In the genomic region with DNA sequence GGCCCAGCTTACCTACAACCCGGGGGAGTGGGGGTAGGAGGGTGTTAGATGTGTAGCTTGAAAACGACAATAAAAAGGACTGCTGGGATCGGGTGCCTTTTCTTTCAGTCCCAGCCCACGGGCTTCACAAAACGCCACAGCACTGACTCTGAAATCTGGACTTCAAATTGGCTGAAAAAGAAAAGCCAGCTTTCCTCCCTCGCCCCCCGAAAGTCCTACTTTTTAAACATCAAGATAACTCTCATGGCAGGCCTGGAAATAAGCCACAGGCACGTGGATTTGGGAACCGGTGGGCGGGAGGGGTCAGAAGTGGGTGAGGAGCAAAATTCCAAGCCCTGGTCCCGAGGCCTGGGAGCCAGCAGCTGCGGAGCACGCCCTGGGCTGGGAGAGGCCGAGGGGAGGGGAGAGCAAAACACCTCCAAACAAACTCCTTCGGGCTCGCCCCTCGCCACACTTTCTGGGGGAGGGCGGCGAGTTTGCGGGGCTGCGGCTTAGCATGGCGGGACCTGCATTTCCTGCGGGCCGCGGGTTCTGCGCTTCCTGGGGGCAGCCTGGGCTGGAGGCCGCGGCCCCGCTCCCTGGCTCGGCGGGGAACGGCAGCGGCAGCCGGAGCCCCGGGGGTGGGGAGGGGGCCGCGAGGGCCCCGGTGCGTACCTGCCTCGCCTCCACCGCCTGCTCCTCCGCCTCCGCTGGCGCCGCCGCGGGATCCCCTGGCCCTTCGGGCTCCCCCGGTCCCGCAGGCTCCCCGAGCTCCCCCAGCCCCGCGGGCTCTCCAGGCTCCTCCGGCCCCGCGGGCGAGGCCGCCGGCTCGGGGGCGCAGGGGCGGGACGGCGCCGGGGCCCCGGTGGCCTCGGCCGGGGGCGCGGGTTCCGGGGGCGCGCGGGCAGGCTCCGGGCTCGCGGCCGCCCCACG, we compare ENCODE assay signal across 6 cellular contexts. TPM values are rescaled to one million over a fixed set of nuclear protein-coding genes. Genes with fewer than 3 reads are reported as not detected.
A peak's percentile ranks its signal among the peaks of the same experiment; 100 is the strongest.
DNase-seq lines count a peak whose midpoint lies in the region; ATAC-seq lines count a peak whose summit lies in the region.
"Not testable (repeated sequence)": the region's sequence is repeated elsewhere in the genome, so short reads cannot be mapped to it uniquely, and the experiment has no call there.

No MANE protein-coding gene starts in this region.

- H3K36me3 ChIP-seq in BLaER1 treated with 17β-estradiol and CSF1 and Interleukin-3, amounts not matched to agents 10 nM and 100 nM: peaks cover 10 to 24% (median 19%) of the 10 kb centered on the region in 11 experiments; a peak in 19 of 22 replicates
- H3K36me3 ChIP-seq in endocrine pancreas (ENCODE audit: control insufficient read depth, insufficient read depth, low read length): not testable (repeated sequence)

- peaks cover 8 to 13% (median 9%) of the 10 kb centered on the region in 3 donors for H3K4me1 Mint-ChIP-seq in IgD-negative memory B cell
- peaks cover 41% of the 10 kb centered on the region for H3K4me1 Mint-ChIP-seq in activated CD8-positive, alpha-beta T cell treated with anti-CD3 and anti-CD28 coated beads, Interleukin-2, amount 10 ng/mL, durations not matched to agents 7 days and 5 days (ENCODE audit: low read depth)

- ATAC-seq in activated CD8-positive, alpha-beta T cell treated with anti-CD3 and anti-CD28 coated beads, Interleukin-2, amount 10 ng/mL, durations not matched to agents 7 days and 5 days: peak; percentile 28
- ATAC-seq in left lobe of liver: peak; percentile 43
- peak; percentile 63 for ATAC-seq in sciatic nerve

- peak; percentile 36 for DNase-seq in activated CD8-positive, alpha-beta T cell treated with anti-CD3 and anti-CD28 coated beads, Interleukin-2, amount 10 ng/mL, durations not matched to agents 7 days and 5 days
- DNase-seq in left lobe of liver (ENCODE audit: low spot score); sciatic nerve (ENCODE audit: low spot score): not testable (repeated sequence)

- peak overlapping the region; percentile 65 to 84 (median 70) for H3K4me3 Mint-ChIP-seq in IgD-negative memory B cell
- peak overlapping the region; percentile 64 for H3K4me3 Mint-ChIP-seq in activated CD8-positive, alpha-beta T cell treated with anti-CD3 and anti-CD28 coated beads, Interleukin-2, amount 10 ng/mL, durations not matched to agents 7 days and 5 days

- CTCF ChIA-PET in activated CD8-positive, alpha-beta T cell treated with anti-CD3 and anti-CD28 coated beads, Interleukin-2, amount 10 ng/mL, durations not matched to agents 7 days and 5 days (lab: Charles Lee): interaction anchor here (1.1 to 2.5 kb wide), 2 partner anchors 28 to 86 kb away, joined by 3 to 11 read pairs; no protein-coding TSS in a partner anchor

- H3K4me2 ChIP-seq in BLaER1 treated with 17β-estradiol and CSF1 and Interleukin-3, amounts not matched to agents 10 nM and 100 nM: peak overlapping the region; percentile 87 to 99 (median 95)

- peak overlapping the region in 10 of 11 experiments; percentile 49 to 82 (median 68); a peak in 18 of 22 replicates for H3K27ac ChIP-seq in BLaER1 treated with 17β-estradiol and CSF1 and Interleukin-3, amounts not matched to agents 10 nM and 100 nM

- H3K27me3 ChIP-seq in BLaER1 treated with 17β-estradiol and CSF1 and Interleukin-3, amounts not matched to agents 10 nM and 100 nM; endocrine pancreas (ENCODE audit: control insufficient read depth, insufficient read depth, low read length): not testable (repeated sequence)

- peaks cover 40 to 81% (median 65%) of the 10 kb centered on the region in 10 experiments for H3K4me1 ChIP-seq in BLaER1 treated with 17β-estradiol and CSF1 and Interleukin-3, amounts not matched to agents 10 nM and 100 nM
- not testable (repeated sequence) for H3K4me1 ChIP-seq in endocrine pancreas (ENCODE audit: control insufficient read depth, insufficient read depth, low read length)

- H3K9ac ChIP-seq in BLaER1 treated with 17β-estradiol and CSF1 and Interleukin-3, amounts not matched to agents 10 nM and 100 nM: peak overlapping the region; percentile 65 to 90 (median 82)
- peak overlapping the region; percentile 49 for H3K9ac ChIP-seq in endocrine pancreas (ENCODE audit: control insufficient read depth, insufficient read depth, low read length)

- POLR2A ChIA-PET in activated CD8-positive, alpha-beta T cell treated with anti-CD3 and anti-CD28 coated beads, Interleukin-2, amount 10 ng/mL, durations not matched to agents 7 days and 5 days (lab: Charles Lee): not testable (repeated sequence)

- H3K4me3 ChIP-seq in BLaER1 treated with 17β-estradiol and CSF1 and Interleukin-3, amounts not matched to agents 10 nM and 100 nM: peak overlapping the region; percentile 61 to 77 (median 70)
- peak overlapping the region; percentile 8 for H3K4me3 ChIP-seq in endocrine pancreas (ENCODE audit: control insufficient read depth, insufficient read depth, low read length)

- H3K27me3 Mint-ChIP-seq in IgD-negative memory B cell; activated CD8-positive, alpha-beta T cell treated with anti-CD3 and anti-CD28 coated beads, Interleukin-2, amount 10 ng/mL, durations not matched to agents 7 days and 5 days (ENCODE audit: low read depth): not testable (repeated sequence)

- H3K27ac Mint-ChIP-seq in IgD-negative memory B cell; activated CD8-positive, alpha-beta T cell treated with anti-CD3 and anti-CD28 coated beads, Interleukin-2, amount 10 ng/mL, durations not matched to agents 7 days and 5 days: not testable (repeated sequence)

- H4K20me1 ChIP-seq in BLaER1 treated with 17β-estradiol and CSF1 and Interleukin-3, amounts not matched to agents 10 nM and 100 nM: peaks cover 4 to 64% (median 28%) of the 10 kb centered on the region in 11 experiments; a peak in 19 of 22 replicates

- not testable (repeated sequence) for H3K36me3 Mint-ChIP-seq in IgD-negative memory B cell
- peaks cover 16% of the 10 kb centered on the region for H3K36me3 Mint-ChIP-seq in activated CD8-positive, alpha-beta T cell treated with anti-CD3 and anti-CD28 coated beads, Interleukin-2, amount 10 ng/mL, durations not matched to agents 7 days and 5 days (ENCODE audit: low read depth)

- H3K9me3 Mint-ChIP-seq in IgD-negative memory B cell; activated CD8-positive, alpha-beta T cell treated with anti-CD3 and anti-CD28 coated beads, Interleukin-2, amount 10 ng/mL, durations not matched to agents 7 days and 5 days (ENCODE audit: insufficient read depth): not testable (repeated sequence)

- not testable (repeated sequence) for H3K9me3 ChIP-seq in BLaER1 treated with 17β-estradiol and CSF1 and Interleukin-3, amounts not matched to agents 10 nM and 100 nM (replicated peaks in 1 of 11); endocrine pancreas (ENCODE audit: control insufficient read depth, low read length)

- intact Hi-C loops in sciatic nerve (cut with DNase I): not testable (repeated sequence)

RNA-seq across cellular contexts. Expression of a gene that starts 0.6 kb away (rescaled TPM):
- polyA plus RNA-seq in IgD-negative memory B cell: 2.7 TPM
- 10 to 100 TPM; 12.4 to 13.3 TPM for total RNA-seq in activated CD8-positive, alpha-beta T cell treated with anti-CD3 and anti-CD28 coated beads, Interleukin-2, amount 10 ng/mL, durations not matched to agents 7 days and 5 days
- total RNA-seq in left lobe of liver: 9.3 TPM
- 185 TPM for total RNA-seq in sciatic nerve

RNA-seq across cellular contexts. Expression of a gene that starts 16.2 kb away (rescaled TPM):
- 41.4 TPM for polyA plus RNA-seq in IgD-negative memory B cell
- 10 to 100 TPM; 59.3 to 61.2 TPM for total RNA-seq in activated CD8-positive, alpha-beta T cell treated with anti-CD3 and anti-CD28 coated beads, Interleukin-2, amount 10 ng/mL, durations not matched to agents 7 days and 5 days
- 11.3 TPM for total RNA-seq in left lobe of liver
- total RNA-seq in sciatic nerve: 37.2 TPM

RNA-seq across cellular contexts. Expression of a gene that starts 16.4 kb away (rescaled TPM):
- 121 TPM for polyA plus RNA-seq in IgD-negative memory B cell
- 10 to 100 TPM; 39.6 to 44.7 TPM for total RNA-seq in activated CD8-positive, alpha-beta T cell treated with anti-CD3 and anti-CD28 coated beads, Interleukin-2, amount 10 ng/mL, durations not matched to agents 7 days and 5 days
- total RNA-seq in left lobe of liver: 17.5 TPM
- 29.1 TPM for total RNA-seq in sciatic nerve

RNA-seq across cellular contexts. Expression of a gene that starts 26.9 kb away (rescaled TPM):
- 152 TPM for polyA plus RNA-seq in IgD-negative memory B cell
- 100 to 1,000 TPM; 420 to 444 TPM for total RNA-seq in activated CD8-positive, alpha-beta T cell treated with anti-CD3 and anti-CD28 coated beads, Interleukin-2, amount 10 ng/mL, durations not matched to agents 7 days and 5 days
- total RNA-seq in left lobe of liver: 78.1 TPM
- total RNA-seq in sciatic nerve: 154 TPM

RNA-seq across cellular contexts. Expression of a gene that starts 27.7 kb away (rescaled TPM):
- 17.5 TPM for polyA plus RNA-seq in IgD-negative memory B cell
- 10 to 100 TPM; 22.1 to 22.8 TPM for total RNA-seq in activated CD8-positive, alpha-beta T cell treated with anti-CD3 and anti-CD28 coated beads, Interleukin-2, amount 10 ng/mL, durations not matched to agents 7 days and 5 days
- total RNA-seq in left lobe of liver (13.4 TPM), sciatic nerve (30.3 TPM)

Comparison
In these comparisons a context has a peak if more than half of its experiments do, and no peak if none do; other contexts are left out.
1. RNA of a gene that starts 0.6 kb away (total RNA-seq): 185 TPM in sciatic nerve (single experiment); 12.4 to 13.3 TPM in activated CD8-positive, alpha-beta T cell treated with anti-CD3 and anti-CD28 coated beads, Interleukin-2, amount 10 ng/mL, durations not matched to agents 7 days and 5 days and 9.3 TPM in left lobe of liver (single experiment); every median in the first group is over 10 times any median in the second.
2. Peak in every context shown above with its lines, with median percentiles within 50 percentile points of each other: ATAC-seq.